ENCODE assay signal across 10 cellular contexts in the genomic region with DNA sequence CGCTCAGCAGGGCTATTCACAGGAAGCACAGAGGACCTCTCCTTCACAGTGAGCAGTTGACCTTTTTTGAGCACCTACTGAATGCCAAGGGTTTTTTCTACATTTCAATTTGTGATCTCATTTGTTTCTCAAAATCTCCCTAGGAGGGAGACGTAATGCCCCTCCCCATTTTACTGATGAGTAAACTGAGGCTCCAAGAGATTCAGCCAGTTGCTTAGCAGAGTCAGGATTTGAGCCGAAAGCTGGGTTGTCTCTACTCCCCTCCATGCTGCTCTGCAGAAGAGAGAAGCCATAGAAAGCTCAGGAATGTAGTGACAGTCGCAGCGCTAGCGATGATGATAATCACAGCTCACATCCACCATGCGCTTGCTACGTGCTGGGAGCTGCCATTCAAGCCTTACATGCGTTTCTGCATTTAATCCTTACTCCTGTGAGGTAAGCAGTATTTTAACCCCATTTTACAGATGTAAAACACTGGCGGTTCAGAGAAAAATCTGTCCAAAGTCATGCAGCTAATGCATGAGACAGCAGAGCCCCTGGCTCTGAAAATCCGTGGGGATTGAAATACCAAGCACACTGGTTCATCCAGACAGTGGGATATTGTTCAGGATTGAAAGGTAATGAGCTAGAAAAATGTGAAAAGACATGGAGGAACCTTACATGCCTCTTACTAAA. TPM values are rescaled to one million over a fixed set of nuclear protein-coding genes. Genes with fewer than 3 reads are reported as not detected.
DNase-seq lines count a peak whose midpoint lies in the region; ATAC-seq and TF ChIP-seq lines count a peak whose summit lies in the region.
"Had no signal": no experiment of that assay in that cellular context is flagged by ENCODE, and none has a peak within 500 bp of the region (broad histone marks: within the 10 kb centered on the region; RNA-seq: fewer than 3 reads in every experiment).

No MANE protein-coding gene starts in this region.

- DNase-seq in RWPE1 (ENCODE audit: low spot score) (no peak), dorsolateral prefrontal cortex (no peak), thoracic aorta (ENCODE audit: low spot score) (no peak), GDM1 (lab: John Stamatoyannopoulos, UW) (no peak), amygdala (lab: John Stamatoyannopoulos, UW) (no peak), mucosa of descending colon (no peak)
- DNase-seq: activated CD4-positive, alpha-beta T cell treated with anti-CD3 and anti-CD28 coated beads for 48 hours; stimulated activated CD4-positive, alpha-beta T cell treated with anti-CD3 and anti-CD28 coated beads, Interleukin-12 subunit alpha, Interleukin-12 subunit beta, amount 100 ng/mL, for 4 hours had no signal

- H3K4me3 ChIP-seq in dorsolateral prefrontal cortex (peak overlapping the region in 37 of 59 donors; percentile 1 to 51 (median 25)), muscle layer of duodenum (ENCODE audit: low read depth in 1 of 2, low read length in 2 of 2) (no peak overlapping the region), thoracic aorta (peak overlapping the region; percentile 51), mucosa of descending colon (no peak overlapping the region)

- H3K4me1 ChIP-seq in muscle layer of duodenum (ENCODE audit: control insufficient read depth in 1 of 2, insufficient read depth in 2 of 2, low read length in 2 of 2) (peaks cover 41 to 43% of the 10 kb centered on the region in 2 donors), thoracic aorta (ENCODE audit: control insufficient read depth in 1 of 2, low read depth in 2 of 2) (peaks cover 64 to 91% of the 10 kb centered on the region in 2 donors), mucosa of descending colon (ENCODE audit: low read depth) (peaks cover 3% of the 10 kb centered on the region)

- POLR2A ChIA-PET in RWPE1 (lab: Yijun Ruan, JAX; ENCODE audit: low non-redundant PET): no interaction called here

- intact Hi-C loops in dorsolateral prefrontal cortex (cut with DNase I): loop anchor here (2.0 to 10.0 kb wide), 4 partner anchors 34 to 153 kb away; partner anchors contain the start of gene DUSP1 (in 1 of the 2)
- intact Hi-C loops in mucosa of descending colon (cut with DNase I, micrococcal nuclease): no loop called here

- TF ChIP-seq CTCF in RWPE1 (conservative IDR thresholded peaks at IDR 0.05; ENCODE audit: low read depth) (no peak), dorsolateral prefrontal cortex (IDR thresholded peaks at IDR 0.05 in 54 of 56, conservative IDR thresholded peaks at IDR 0.05 in 2 of 56; ENCODE audit: low read depth in 1 of 56, partially characterized antibody in 56 of 56) (no peak), thoracic aorta (IDR thresholded peaks at IDR 0.05) (no peak), mucosa of descending colon (IDR thresholded peaks at IDR 0.05) (no peak)

- ATAC-seq in thoracic aorta (ENCODE audit: insufficient number of reproducible peaks, low FRiP score, low read depth): no peak
- ATAC-seq in HG02970 (IDR thresholded peaks at IDR 0.05; ENCODE audit: low FRiP score, unreplicated experiment): no peak
- no peak for ATAC-seq in mucosa of descending colon

- CTCF ChIA-PET in RWPE1 (lab: Yijun Ruan, JAX): interaction anchor here (0.7 kb wide), 1 partner anchor 34 kb away, joined by 4 read pairs; no protein-coding TSS in a partner anchor

- H3K9me3 ChIP-seq in muscle layer of duodenum (ENCODE audit: control insufficient read depth in 1 of 2, low read length in 2 of 2): no peaks in the 10 kb centered on the region
- no peaks in the 10 kb centered on the region for H3K9me3 ChIP-seq in thoracic aorta
- no peaks in the 10 kb centered on the region for H3K9me3 ChIP-seq in mucosa of descending colon

- H3K27ac ChIP-seq in RWPE1: peak overlapping the region; percentile 98
- H3K27ac ChIP-seq in dorsolateral prefrontal cortex: peak overlapping the region; percentile 5 to 96 (median 90)
- peak overlapping the region; percentile 93 for H3K27ac ChIP-seq in muscle layer of duodenum (ENCODE audit: low read length)
- peak overlapping the region; percentile 95 to 99 for H3K27ac ChIP-seq in thoracic aorta

- H3K36me3 ChIP-seq in muscle layer of duodenum (ENCODE audit: control insufficient read depth in 1 of 2, insufficient read depth in 2 of 2, low read length in 2 of 2): no peaks in the 10 kb centered on the region
- H3K36me3 ChIP-seq in thoracic aorta: no peaks in the 10 kb centered on the region
- H3K36me3 ChIP-seq in mucosa of descending colon (ENCODE audit: low read depth): no peaks in the 10 kb centered on the region

- no peaks in the 10 kb centered on the region for H3K27me3 ChIP-seq in dorsolateral prefrontal cortex
- no peaks in the 10 kb centered on the region for H3K27me3 ChIP-seq in muscle layer of duodenum (ENCODE audit: low read depth, low read length)
- H3K27me3 ChIP-seq in thoracic aorta (replicated peaks; ENCODE audit: insufficient read depth): no peaks in the 10 kb centered on the region

RNA-seq across cellular contexts. Expression of gene ERGIC1, which starts 33.8 kb away (rescaled TPM):
- 100 to 1,000 TPM in 4 of 120 experiments, 10 to 100 TPM in 116; 48.4 to 109 (median 68.1) TPM for total RNA-seq in dorsolateral prefrontal cortex
- total RNA-seq in thoracic aorta: 100 to 1,000 TPM; 141 to 230 TPM
- total RNA-seq in mucosa of descending colon: 100 to 1,000 TPM; 153 to 222 (median 199) TPM

Comparison
In these comparisons a context has a peak if more than half of its experiments do, and no peak if none do; other contexts are left out.
1. H3K4me3 ChIP-seq: peak in dorsolateral prefrontal cortex (37 of 59) and thoracic aorta (single experiment); none in muscle layer of duodenum (0 of 2) and mucosa of descending colon (single experiment).
2. intact Hi-C loops: an anchor here in dorsolateral prefrontal cortex (2.0 to 10.0 kb wide); none called in mucosa of descending colon.
3. Peak in every context shown above with its lines, with median percentiles within 50 percentile points of each other: H3K27ac ChIP-seq.